Comparison of ENCODE assay signal across 21 cellular contexts in genomic region chr7:136391371-136391770, GRCh38.
DNase-seq lines count a peak whose midpoint lies in the region; ATAC-seq, FAIRE-seq and TF ChIP-seq lines count a peak whose summit lies in the region.
"Had no signal": no experiment of that assay in that cellular context is flagged by ENCODE, and none has a peak within 500 bp of the region (broad histone marks: within the 10 kb centered on the region; RNA-seq: fewer than 3 reads in every experiment).

No MANE protein-coding gene starts in this region.

- TF ChIP-seq RAD21 in H1 (IDR thresholded peaks at IDR 0.05 in 1 of 2, conservative IDR thresholded peaks at IDR 0.05 in 1 of 2; ENCODE audit: low read depth in 2 of 2, low read length in 2 of 2), result no peak

- H2AFZ ChIP-seq in H1 (ENCODE audit: low read length) (peak overlapping the region; percentile 96), neural progenitor cell (replicated peaks) (peak overlapping the region; percentile 70)

- no peak overlapping the region for H2BK120ac ChIP-seq in H1 (replicated peaks; ENCODE audit: low read depth, low read length)

- no peak for TF ChIP-seq CTCF in Calu3 (IDR thresholded peaks at IDR 0.05; ENCODE audit: unreplicated experiment)
- no peak for TF ChIP-seq CTCF in H1 (IDR thresholded peaks at IDR 0.05; ENCODE audit: control extremely low read depth in 1 of 3, insufficient read depth in 1 of 3, low read depth in 1 of 3, low read length in 3 of 3)
- TF ChIP-seq CTCF in neural progenitor cell (IDR thresholded peaks at IDR 0.05), result no peak
- TF ChIP-seq CTCF in spleen (IDR thresholded peaks at IDR 0.05 in 8 of 11, conservative IDR thresholded peaks at IDR 0.05 in 3 of 11), result no peak

- peak overlapping the region; percentile 61; the same call in 1 of the 2 replicates for H3K27ac ChIP-seq in SK-N-MC
- no peak overlapping the region for H3K27ac ChIP-seq in H1 (ENCODE audit: low read depth, low read length)
- no peak overlapping the region for H3K27ac ChIP-seq in neural progenitor cell
- H3K27ac ChIP-seq in spleen, result no peak overlapping the region
- H3K27ac ChIP-seq: BLaER1 treated with 17β-estradiol and CSF1 and Interleukin-3, amounts not matched to agents 10 nM and 100 nM had no signal

- no peak for FAIRE-seq in H1 (lab: Jason Lieb, UNC)
- FAIRE-seq: GM12878, H54, HTR-8/SVneo had no signal

- H3K23ac ChIP-seq in H1 (ENCODE audit: insufficient read length), result no peak overlapping the region

- no peak overlapping the region for H3K14ac ChIP-seq in H1 (ENCODE audit: insufficient read length)

- BruUV-seq in Calu3 (replicated peaks; lab: Mats Ljungman, UMichigan), result no TSS peak

- H3K27me3 Mint-ChIP-seq in Calu3 (ENCODE audit: unreplicated experiment), result no peaks in the 10 kb centered on the region
- no peaks in the 10 kb centered on the region for H3K27me3 Mint-ChIP-seq in neural progenitor cell (ENCODE audit: insufficient read depth, low read depth)
- H3K27me3 Mint-ChIP-seq in activated T-helper 17 cell treated with anti-CD3 and anti-CD28 coated beads, Interleukin-2, amount 50 U/mL, for 72 hours, result no peaks in the 10 kb centered on the region
- H3K27me3 Mint-ChIP-seq: B cell had no signal

- no peaks in the 10 kb centered on the region for H3F3A ChIP-seq in neural progenitor cell (ENCODE audit: low read depth)

- H2BK20ac ChIP-seq in H1 (ENCODE audit: low read length), result no peak overlapping the region

- no peaks in the 10 kb centered on the region for H3K79me1 ChIP-seq in H1 (ENCODE audit: low read depth, low read length)

- no peak overlapping the region for H3K9ac ChIP-seq in SK-N-MC (ENCODE audit: insufficient read length)
- H3K9ac ChIP-seq in H1 (replicated peaks in 1 of 4; ENCODE audit: extremely low read depth in 1 of 4, low read depth in 3 of 4, low read length in 3 of 4), result no peak overlapping the region
- no peak overlapping the region for H3K9ac ChIP-seq in neural progenitor cell
- H3K9ac ChIP-seq: BLaER1 treated with 17β-estradiol and CSF1 and Interleukin-3, amounts not matched to agents 10 nM and 100 nM had no signal

- H3K36me3 ChIP-seq in SK-N-MC (ENCODE audit: insufficient read depth, low read length), result peaks cover 13% of the 10 kb centered on the region; the same call in 1 of the 2 replicates
- no peaks in the 10 kb centered on the region for H3K36me3 ChIP-seq in H1 (ENCODE audit: control insufficient read depth in 2 of 4, insufficient read depth in 4 of 4, low read length in 3 of 4)
- no peaks in the 10 kb centered on the region for H3K36me3 ChIP-seq in neural progenitor cell
- no peaks in the 10 kb centered on the region for H3K36me3 ChIP-seq in spleen
- H3K36me3 ChIP-seq: BLaER1 treated with 17β-estradiol and CSF1 and Interleukin-3, amounts not matched to agents 10 nM and 100 nM had no signal

- H2AK5ac ChIP-seq in H1 (ENCODE audit: low read depth, low read length), result no peak overlapping the region

- no peaks in the 10 kb centered on the region for H3K36me3 Mint-ChIP-seq in Calu3 (ENCODE audit: insufficient read depth, unreplicated experiment)
- H3K36me3 Mint-ChIP-seq in neural progenitor cell, result no peaks in the 10 kb centered on the region
- H3K36me3 Mint-ChIP-seq in activated T-helper 17 cell treated with anti-CD3 and anti-CD28 coated beads, Interleukin-2, amount 50 U/mL, for 72 hours (ENCODE audit: low read depth), result no peaks in the 10 kb centered on the region
- H3K36me3 Mint-ChIP-seq: CD8-positive, alpha-beta T cell had no signal

- no peak overlapping the region for H3K4ac ChIP-seq in H1 (replicated peaks; ENCODE audit: insufficient read length, low read depth, low read length)

- no peak overlapping the region for H2BK12ac ChIP-seq in H1 (ENCODE audit: low read depth, low read length)

- H4K5ac ChIP-seq in H1 (ENCODE audit: insufficient read length, low read depth, low read length), result no peak overlapping the region

- H4K20me1 ChIP-seq in H1 (replicated peaks in 1 of 2; ENCODE audit: control insufficient read depth in 1 of 2, insufficient read depth in 2 of 2, low read length in 2 of 2), result no peaks in the 10 kb centered on the region
- no peaks in the 10 kb centered on the region for H4K20me1 ChIP-seq in neural progenitor cell (ENCODE audit: low read depth)
- H4K20me1 ChIP-seq: BLaER1 treated with 17β-estradiol and CSF1 and Interleukin-3, amounts not matched to agents 10 nM and 100 nM had no signal

- POLR2A ChIA-PET in H1 (lab: Charles Lee; ENCODE audit: partially characterized antibody), result no interaction called here

- no peak overlapping the region for H4K91ac ChIP-seq in H1 (replicated peaks; ENCODE audit: insufficient read length, low read length)

- H3K9me3 ChIP-seq in SK-N-MC (ENCODE audit: low read depth, low read length), result no peaks in the 10 kb centered on the region
- H3K9me3 ChIP-seq in H1 (ENCODE audit: insufficient read depth in 2 of 2, low read depth in 1 of 2, low read length in 1 of 2), result no peaks in the 10 kb centered on the region
- H3K9me3 ChIP-seq in neural progenitor cell (ENCODE audit: low read depth), result no peaks in the 10 kb centered on the region
- H3K9me3 ChIP-seq in spleen, result no peaks in the 10 kb centered on the region
- H3K9me3 ChIP-seq: BLaER1 treated with 17β-estradiol and CSF1 and Interleukin-3, amounts not matched to agents 10 nM and 100 nM had no signal

- no peak for DNase-seq in Calu3
- DNase-seq in SK-N-MC (ENCODE audit: low read depth, low spot score), result no peak
- no peak for DNase-seq in H1 (ENCODE audit: low read depth in 1 of 2, low spot score in 2 of 2)
- no peak for DNase-seq in neural progenitor cell (ENCODE audit: low spot score)
- no peak for DNase-seq in spleen
- DNase-seq in hippocampal formation (lab: John Stamatoyannopoulos, UW), result no peak
- DNase-seq: 8988T; CD8-positive, alpha-beta T cell; DMS 273 treated with DMSO at 0.1 percent for 48 hours; DMS53; DND-41; EL; HCEC 1CT; IMR-90 had no signal

- no peak for ATAC-seq in activated T-helper 17 cell treated with anti-CD3 and anti-CD28 coated beads, Interleukin-2, amount 50 U/mL, for 72 hours (replicated peaks)
- no peak for ATAC-seq in HG02623 (IDR thresholded peaks at IDR 0.05; ENCODE audit: unreplicated experiment)
- ATAC-seq: CD8-positive, alpha-beta T cell; GM12878 had no signal

- H3K4me2 ChIP-seq in H1 (ENCODE audit: insufficient read depth in 1 of 2, low read depth in 2 of 2, low read length in 2 of 2) (no peak overlapping the region), neural progenitor cell (no peak overlapping the region)
- H3K4me2 ChIP-seq: BLaER1 treated with 17β-estradiol and CSF1 and Interleukin-3, amounts not matched to agents 10 nM and 100 nM had no signal

- H3K56ac ChIP-seq in H1 (replicated peaks; ENCODE audit: insufficient read length, low read depth, low read length), result no peak overlapping the region

- H3K79me2 ChIP-seq in H1 (ENCODE audit: control insufficient read depth in 1 of 2, insufficient read depth in 2 of 2, low read length in 2 of 2), result no peaks in the 10 kb centered on the region
- H3K79me2 ChIP-seq in neural progenitor cell (ENCODE audit: low read depth), result no peaks in the 10 kb centered on the region

- no peak overlapping the region for H3K4me3 ChIP-seq in SK-N-MC
- no peak overlapping the region for H3K4me3 ChIP-seq in H1 (ENCODE audit: extremely low read depth in 1 of 4, insufficient read depth in 2 of 4, low read depth in 3 of 4, low read length in 4 of 4)
- no peak overlapping the region for H3K4me3 ChIP-seq in neural progenitor cell
- no peak overlapping the region for H3K4me3 ChIP-seq in spleen
- H3K4me3 ChIP-seq: BLaER1 treated with 17β-estradiol and CSF1 and Interleukin-3, amounts not matched to agents 10 nM and 100 nM; GM12878 had no signal

- H3K4me1 Mint-ChIP-seq in Calu3 (ENCODE audit: low read depth, unreplicated experiment) (peaks cover 12% of the 10 kb centered on the region), neural progenitor cell (no peaks in the 10 kb centered on the region)
- H3K4me1 Mint-ChIP-seq in activated T-helper 17 cell treated with anti-CD3 and anti-CD28 coated beads, Interleukin-2, amount 50 U/mL, for 72 hours, result no peaks in the 10 kb centered on the region
- H3K4me1 Mint-ChIP-seq: B cell had no signal

- no peak overlapping the region for H4K8ac ChIP-seq in H1 (ENCODE audit: extremely low read depth, insufficient read depth, low read length)

- H3K9me3 Mint-ChIP-seq in Calu3 (ENCODE audit: low read depth, unreplicated experiment) (no peaks in the 10 kb centered on the region), neural progenitor cell (no peaks in the 10 kb centered on the region)
- no peaks in the 10 kb centered on the region for H3K9me3 Mint-ChIP-seq in activated T-helper 17 cell treated with anti-CD3 and anti-CD28 coated beads, Interleukin-2, amount 50 U/mL, for 72 hours

- H3K27me3 ChIP-seq in H1 (replicated peaks in 1 of 4; ENCODE audit: control insufficient read depth in 3 of 4, extremely low read depth in 1 of 4, insufficient read depth in 3 of 4, low read length in 3 of 4) (no peaks in the 10 kb centered on the region), neural progenitor cell (no peaks in the 10 kb centered on the region), spleen (replicated peaks in 1 of 7) (no peaks in the 10 kb centered on the region)
- H3K27me3 ChIP-seq: BLaER1 treated with 17β-estradiol and CSF1 and Interleukin-3, amounts not matched to agents 10 nM and 100 nM had no signal

- H3K4me3 Mint-ChIP-seq in Calu3 (ENCODE audit: low read depth, unreplicated experiment) (no peak overlapping the region), neural progenitor cell (no peak overlapping the region)
- no peak overlapping the region for H3K4me3 Mint-ChIP-seq in activated T-helper 17 cell treated with anti-CD3 and anti-CD28 coated beads, Interleukin-2, amount 50 U/mL, for 72 hours
- H3K4me3 Mint-ChIP-seq: B cell; CD8-positive, alpha-beta T cell had no signal

- H3K23me2 ChIP-seq in H1 (ENCODE audit: low read depth, low read length), result no peaks in the 10 kb centered on the region

- CTCF ChIA-PET in Calu3 (lab: Charles Lee) (no interaction called here), H1 (lab: Charles Lee; ENCODE audit: partially characterized antibody) (interaction anchor here (0.9 to 1.6 kb wide), 2 partner anchors 13 to 15 kb away, joined by 3 to 8 read pairs; no protein-coding TSS in a partner anchor)

- H2BK5ac ChIP-seq in H1 (ENCODE audit: low read depth, low read length), result no peak overlapping the region

- H3K4me1 ChIP-seq in H1 (replicated peaks in 1 of 4; ENCODE audit: control insufficient read depth in 3 of 4, insufficient read depth in 4 of 4, low read length in 3 of 4) (peaks cover 0 to 5% (median 1%) of the 10 kb centered on the region in 4 experiments; a peak in 1 of 7 replicates), neural progenitor cell (no peaks in the 10 kb centered on the region), spleen (no peaks in the 10 kb centered on the region)
- H3K4me1 ChIP-seq: BLaER1 treated with 17β-estradiol and CSF1 and Interleukin-3, amounts not matched to agents 10 nM and 100 nM had no signal

- H3K18ac ChIP-seq in H1 (ENCODE audit: extremely low read depth, low read length), result no peak overlapping the region

- 73% methylated on average over 6 of the region's 6 CpGs; no CpG with 5 or more reads in 1 of the 2 experiments for WGBS in H1 (ENCODE audit: extremely low coverage in 1 of 2, insufficient coverage in 1 of 2, insufficient read length in 1 of 2, insufficient replicate concordance in 2 of 2, low coverage in 1 of 2, low lambda C conversion rate in 2 of 2, missing lambda C conversion rate in 1 of 2), 2 experiments
- WGBS in spleen, 5 donors, result 60 to 71% (median 70%) methylated on average over 6 of the region's 6 CpGs

- H2BK15ac ChIP-seq in H1 (ENCODE audit: low read length), result peak overlapping the region; percentile 84; the same call in 1 of the 2 replicates

- intact Hi-C loops in Calu3 (cut with micrococcal nuclease; ENCODE audit: unreplicated experiment), result no loop called here
- intact Hi-C loops in spleen (cut with DNase I; ENCODE audit: low total_unique reads), result no loop called here

- peak overlapping the region; percentile 68 for H3K27ac Mint-ChIP-seq in Calu3 (ENCODE audit: unreplicated experiment)
- H3K27ac Mint-ChIP-seq in neural progenitor cell, result no peak overlapping the region
- H3K27ac Mint-ChIP-seq in activated T-helper 17 cell treated with anti-CD3 and anti-CD28 coated beads, Interleukin-2, amount 50 U/mL, for 72 hours, result no peak overlapping the region
- H3K27ac Mint-ChIP-seq: B cell; CD8-positive, alpha-beta T cell had no signal

- TF ChIP-seq EP300 in H1 (IDR thresholded peaks at IDR 0.05; ENCODE audit: borderline replicate concordance in 1 of 2, low read depth in 2 of 2, low read length in 2 of 2), result no peak

- TF ChIP-seq POLR2A in H1 (IDR thresholded peaks at IDR 0.05; ENCODE audit: control extremely low read depth in 1 of 2, low read depth in 2 of 2, low read length in 2 of 2) (no peak), spleen (IDR thresholded peaks at IDR 0.05) (no peak)
